Comparison of ENCODE assay signal across 23 cellular contexts in the genomic region with DNA sequence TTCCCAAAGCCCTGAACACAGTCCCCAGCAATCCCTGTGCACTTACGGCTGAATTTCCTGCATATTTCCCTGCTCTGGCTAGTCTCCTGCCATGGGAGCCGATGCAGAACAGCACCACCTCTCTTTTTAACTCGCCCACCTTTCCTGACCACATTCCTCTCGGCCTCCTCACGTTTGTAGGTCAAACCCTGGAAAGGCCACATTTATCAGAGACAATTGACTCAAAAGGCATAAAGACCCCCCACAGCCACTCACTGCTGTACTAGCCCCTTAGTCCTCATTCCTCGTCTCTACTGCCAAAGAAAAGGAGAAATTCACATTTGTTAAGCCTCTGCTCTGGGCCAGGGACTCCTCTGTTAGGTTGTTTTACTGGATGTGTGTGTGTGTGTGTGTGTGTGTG. TPM values are rescaled to one million over a fixed set of nuclear protein-coding genes. Genes with fewer than 3 reads are reported as not detected.
A peak's percentile ranks its signal among the peaks of the same experiment; 100 is the strongest.
DNase-seq lines count a peak whose midpoint lies in the region; ATAC-seq and TF ChIP-seq lines count a peak whose summit lies in the region.
"Had no signal": no experiment of that assay in that cellular context is flagged by ENCODE, and none has a peak within 500 bp of the region (broad histone marks: within the 10 kb centered on the region; RNA-seq: fewer than 3 reads in every experiment).

No MANE protein-coding gene starts in this region.

- H2AK5ac ChIP-seq in H9 (ENCODE audit: insufficient read length, low read length): no peak overlapping the region
- no peak overlapping the region for H2AK5ac ChIP-seq in trophoblast cell (ENCODE audit: low read length)

- no peak overlapping the region for H3K18ac ChIP-seq in H9 (ENCODE audit: insufficient read length, low read depth, low read length)
- no peak overlapping the region for H3K18ac ChIP-seq in trophoblast cell (ENCODE audit: low read length)

- TF ChIP-seq CTCF in H9 (conservative IDR thresholded peaks at IDR 0.05) (0 out of 3 replicates have a peak, but pooled peaks have one; percentile 11), brain (conservative IDR thresholded peaks at IDR 0.05) (no peak)

- H4K8ac ChIP-seq in H9 (replicated peaks; ENCODE audit: insufficient read length, low read depth, low read length): no peak overlapping the region
- no peak overlapping the region for H4K8ac ChIP-seq in trophoblast cell (ENCODE audit: low read depth, low read length)

- H3K79me2 ChIP-seq in H9 (ENCODE audit: insufficient read depth, low read length) (no peaks in the 10 kb centered on the region), trophoblast cell (ENCODE audit: control insufficient read depth, insufficient read depth, low read length, poor library complexity) (no peaks in the 10 kb centered on the region)

- no peaks in the 10 kb centered on the region for H3K23me2 ChIP-seq in H9 (ENCODE audit: insufficient read length, low read depth, low read length, poor library complexity, severe bottlenecking)

- H3K79me1 ChIP-seq in H9 (ENCODE audit: insufficient read depth, low read depth, low read length, poor library complexity, severe bottlenecking): no peaks in the 10 kb centered on the region
- H3K79me1 ChIP-seq in trophoblast cell (ENCODE audit: low read length): peaks cover 37% of the 10 kb centered on the region

- H3K9me3 Mint-ChIP-seq in H9 (no peaks in the 10 kb centered on the region), brain (peaks cover 0 to 6% (median 0%) of the 10 kb centered on the region in 5 experiments)
- H3K9me3 Mint-ChIP-seq: memory B cell; T-helper 2 cell treated with Interferon-gamma antibody and Interleukin-4, amounts not matched to agents 5 μg/mL and 100 μg/mL, for 36 hours had no signal

- H2BK12ac ChIP-seq in H9 (ENCODE audit: insufficient read length, low read depth, low read length) (no peak overlapping the region), trophoblast cell (ENCODE audit: low read length) (peak overlapping the region; percentile 27)

- no peak overlapping the region for H4K5ac ChIP-seq in H9 (ENCODE audit: insufficient read length, low read depth, low read length)

- DNase-seq in H9 (peak; percentile 59), iPS-NIHi7 (ENCODE audit: extremely low spot score) (peak; percentile 79), trophoblast cell (no peak), NCI-H226 (no peak)
- DNase-seq in activated effector memory CD4-positive, alpha-beta T cell treated with Interleukin-2 at 50 U/mL for 16 hours: no peak
- DNase-seq in activated naive CD4-positive, alpha-beta T cell treated with anti-CD3 and anti-CD28 coated beads, Interleukin-2, amount 50 U/mL, for 16 hours: no peak
- DNase-seq: ACHN; activated CD4-positive, alpha-beta T cell treated with anti-CD3 and anti-CD28 coated beads for 36 hours; activated effector memory CD4-positive, alpha-beta T cell treated with anti-CD3 and anti-CD28 coated beads, Interleukin-2, amount 50 U/mL, for 16 hours; activated T-cell treated with anti-CD3 and anti-CD28 coated beads for 4 hours; body of pancreas; glutamatergic neuron; NCI-H1092; NCI-H1694 treated with DMSO at 0.1 percent for 48 hours; NCI-H510A treated with DMSO at 0.1 percent for 48 hours; SHP77; transverse colon had no signal

- H3K9ac ChIP-seq in H9 (ENCODE audit: extremely low read depth, insufficient read length, low read length) (no peak overlapping the region), trophoblast cell (ENCODE audit: low read length) (no peak overlapping the region)

- H3K27ac ChIP-seq in H9 (ENCODE audit: insufficient read length, low read depth, low read length) (no peak overlapping the region), trophoblast cell (ENCODE audit: low read depth, low read length) (peak overlapping the region; percentile 79)
- H3K27ac ChIP-seq: body of pancreas, skin epidermis, transverse colon had no signal

- H3K23ac ChIP-seq in H9 (ENCODE audit: insufficient read length, low read depth, low read length): no peak overlapping the region
- H3K23ac ChIP-seq in trophoblast cell (ENCODE audit: low read length): no peak overlapping the region

- H3K4me3 Mint-ChIP-seq in H9 (peak overlapping the region in 1 of 2 experiments; percentile 43; a peak in 1 of 5 replicates), brain (peak overlapping the region in 2 of 5 experiments; percentile 8 to 41)
- H3K4me3 Mint-ChIP-seq: activated CD4-positive, alpha-beta T cell treated with anti-CD3 and anti-CD28 coated beads for 36 hours; memory B cell; T-helper 2 cell treated with Interferon-gamma antibody and Interleukin-4, amounts not matched to agents 5 μg/mL and 100 μg/mL, for 36 hours had no signal

- H4K20me1 ChIP-seq in H9 (ENCODE audit: control insufficient read depth, insufficient read depth, insufficient read length): no peaks in the 10 kb centered on the region

- H2BK20ac ChIP-seq in H9 (ENCODE audit: low read depth, low read length, poor library complexity, severe bottlenecking): no peak overlapping the region

- H3T11ph ChIP-seq in H9 (ENCODE audit: low read length): no peak overlapping the region

- H2BK120ac ChIP-seq in H9 (ENCODE audit: low read depth, low read length, poor library complexity, severe bottlenecking): no peak overlapping the region
- peak overlapping the region; percentile 1 for H2BK120ac ChIP-seq in trophoblast cell (ENCODE audit: insufficient read depth, low read length, poor library complexity)

- no peak for ATAC-seq in HG03175 (IDR thresholded peaks at IDR 0.05; ENCODE audit: unreplicated experiment)
- ATAC-seq: activated CD4-positive, alpha-beta T cell treated with anti-CD3 and anti-CD28 coated beads for 36 hours; body of pancreas; left lobe of liver had no signal

- H3K27me3 Mint-ChIP-seq in H9 (ENCODE audit: low read depth) (peaks cover 1% of the 10 kb centered on the region), brain (peaks cover 5% of the 10 kb centered on the region)

- H3K27me3 ChIP-seq in H9 (ENCODE audit: insufficient read depth, low read length): no peaks in the 10 kb centered on the region
- no peaks in the 10 kb centered on the region for H3K27me3 ChIP-seq in trophoblast cell (ENCODE audit: insufficient read depth, low read length)
- H3K27me3 ChIP-seq: body of pancreas, transverse colon had no signal

- H3K4me1 Mint-ChIP-seq in H9: peaks cover 18 to 22% of the 10 kb centered on the region in 2 experiments
- H3K4me1 Mint-ChIP-seq in brain: peaks cover 46% of the 10 kb centered on the region
- H3K4me1 Mint-ChIP-seq: activated CD4-positive, alpha-beta T cell treated with anti-CD3 and anti-CD28 coated beads for 36 hours had no signal

- no peaks in the 10 kb centered on the region for H3K36me3 ChIP-seq in trophoblast cell (ENCODE audit: control insufficient read depth in 1 of 2, insufficient read depth in 2 of 2, low read length in 2 of 2)
- H3K36me3 ChIP-seq: transverse colon had no signal

- H3K27ac Mint-ChIP-seq in H9 (peak overlapping the region in 2 of 3 experiments; percentile 64 to 81; a peak in 3 of 7 replicates), brain (peak overlapping the region in 3 of 5 experiments; percentile 14 to 86 (median 44))
- H3K27ac Mint-ChIP-seq: activated CD4-positive, alpha-beta T cell treated with anti-CD3 and anti-CD28 coated beads for 36 hours; memory B cell; T-helper 2 cell treated with Interferon-gamma antibody and Interleukin-4, amounts not matched to agents 5 μg/mL and 100 μg/mL, for 36 hours had no signal

- no peak overlapping the region for H4K12ac ChIP-seq in trophoblast cell (ENCODE audit: low read depth, low read length)

- no CpG with 5 or more reads among the region's 6 CpGs for WGBS in H9 (ENCODE audit: extremely low coverage, insufficient read length, low lambda C conversion rate)
- WGBS in trophoblast cell (ENCODE audit: extremely low coverage, insufficient coverage, insufficient read length): no CpG with 5 or more reads among the region's 6 CpGs

- no peak overlapping the region for H2AFZ ChIP-seq in H9 (ENCODE audit: low read length)
- H2AFZ ChIP-seq in trophoblast cell (ENCODE audit: insufficient read depth, low read length, poor library complexity): no peak overlapping the region

- no peak overlapping the region for H3K4ac ChIP-seq in H9 (ENCODE audit: low read depth, low read length)
- no peak overlapping the region for H3K4ac ChIP-seq in trophoblast cell (ENCODE audit: low read depth, low read length)

- no peak overlapping the region for H3K56ac ChIP-seq in H9 (ENCODE audit: insufficient read length, low read depth, low read length)

- H3K4me3 ChIP-seq in trophoblast cell (ENCODE audit: low read depth, low read length): no peak overlapping the region
- H3K4me3 ChIP-seq: body of pancreas, skin epidermis, transverse colon had no signal

- H2BK15ac ChIP-seq in H9 (ENCODE audit: low read depth, low read length): no peak overlapping the region

- H3K9me3 ChIP-seq in H9 (ENCODE audit: control insufficient read depth, low read depth, low read length): no peaks in the 10 kb centered on the region
- no peaks in the 10 kb centered on the region for H3K9me3 ChIP-seq in trophoblast cell (ENCODE audit: insufficient read depth, low read depth, low read length)
- H3K9me3 ChIP-seq: body of pancreas, transverse colon had no signal

- H3K36me3 Mint-ChIP-seq in H9 (ENCODE audit: insufficient read depth in 1 of 3, low read depth in 3 of 3): no peaks in the 10 kb centered on the region
- no peaks in the 10 kb centered on the region for H3K36me3 Mint-ChIP-seq in brain
- H3K36me3 Mint-ChIP-seq: memory B cell had no signal

- no peak overlapping the region for H4K91ac ChIP-seq in H9 (ENCODE audit: insufficient read length, low read depth, low read length)
- peak overlapping the region; percentile 86 for H4K91ac ChIP-seq in trophoblast cell (ENCODE audit: low read depth, low read length)

- H3K14ac ChIP-seq in H9 (ENCODE audit: insufficient read depth, low read length) (no peak overlapping the region), trophoblast cell (ENCODE audit: low read length) (no peak overlapping the region)

- H3K4me2 ChIP-seq in H9 (ENCODE audit: insufficient read depth, insufficient read length, low read length) (no peak overlapping the region), trophoblast cell (ENCODE audit: low read length) (no peak overlapping the region)

- no peaks in the 10 kb centered on the region for H3K4me1 ChIP-seq in H9 (ENCODE audit: insufficient read depth, low read length)
- H3K4me1 ChIP-seq in trophoblast cell (ENCODE audit: control insufficient read depth in 1 of 2, insufficient read depth in 2 of 2, low read length in 2 of 2): peaks cover 12 to 16% of the 10 kb centered on the region in 2 experiments

- H2BK5ac ChIP-seq in H9 (ENCODE audit: insufficient read length, low read length) (no peak overlapping the region), trophoblast cell (ENCODE audit: low read depth, low read length, poor library complexity) (peak overlapping the region; percentile 47)

RNA-seq across cellular contexts. Expression of a gene that starts 43.6 kb away (rescaled TPM):
- total RNA-seq in H9 (2021): 14.4 and 15.5 TPM in 2 replicates
- 156 TPM for polyA plus RNA-seq in brain (ENCODE audit: insufficient read depth, low read depth, low replicate concordance)
- polyA plus RNA-seq in trophoblast cell (2013): 143 and 145 TPM in 2 replicates

Comparison
In these comparisons a context has a peak if more than half of its experiments do, and no peak if none do; other contexts are left out.
1. DNase-seq: peak in H9 (single experiment) and iPS-NIHi7 (single experiment); none in trophoblast cell (0 of 2), activated effector memory CD4-positive, alpha-beta T cell treated with Interleukin-2 at 50 U/mL for 16 hours (single experiment), NCI-H226 (single experiment) and activated naive CD4-positive, alpha-beta T cell treated with anti-CD3 and anti-CD28 coated beads, Interleukin-2, amount 50 U/mL, for 16 hours (single experiment).